ENCODE assay signal across 11 cellular contexts in the genomic region with DNA sequence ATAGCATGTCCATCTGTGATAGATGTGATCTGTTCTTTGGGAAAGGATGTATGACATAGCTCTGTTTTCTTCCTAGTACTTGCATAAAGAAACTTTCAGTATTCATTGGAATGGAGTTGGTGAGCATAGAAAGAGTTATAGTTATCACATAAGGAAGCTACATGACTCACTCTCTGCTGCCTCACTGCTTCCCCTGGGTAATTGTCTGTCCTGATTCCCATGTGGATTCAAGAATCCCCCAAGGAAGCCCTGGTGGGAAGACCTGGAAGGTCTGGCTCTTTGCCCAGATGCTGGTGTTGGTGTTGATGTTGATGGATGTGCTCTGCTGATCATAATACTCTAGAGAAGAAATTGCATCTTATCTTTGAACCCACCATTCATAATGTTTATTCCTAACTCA.
DNase-seq lines count a peak whose midpoint lies in the region; ATAC-seq, FAIRE-seq and TF ChIP-seq lines count a peak whose summit lies in the region.
"Had no signal": no experiment of that assay in that cellular context is flagged by ENCODE, and none has a peak within 500 bp of the region (broad histone marks: within the 10 kb centered on the region; RNA-seq: fewer than 3 reads in every experiment).

No MANE protein-coding gene starts in this region.

- H3K9me3 Mint-ChIP-seq in endothelial cell (ENCODE audit: unreplicated experiment) = no peaks in the 10 kb centered on the region

- H3K27me3 Mint-ChIP-seq in endothelial cell (ENCODE audit: unreplicated experiment) = peaks cover 2% of the 10 kb centered on the region

- H3K4me2 ChIP-seq in A549 = no peak overlapping the region

- CTCF ChIA-PET in A549 (lab: Yijun Ruan, JAX) = interaction anchor here (0.6 to 4.8 kb wide), 8 partner anchors 9 to 308 kb away, joined by 3 to 35 read pairs (median 3); no protein-coding TSS in a partner anchor

- no peak for TF ChIP-seq EP300 in A549 (IDR thresholded peaks at IDR 0.05)

- H3K27me3 ChIP-seq in thyroid gland = no peaks in the 10 kb centered on the region

- H3K4me3 ChIP-seq in A549 = no peak overlapping the region
- no peak overlapping the region for H3K4me3 ChIP-seq in fibroblast of villous mesenchyme (ENCODE audit: low read depth, low read length)
- H3K4me3 ChIP-seq in thyroid gland (replicated peaks in 1 of 3) = no peak overlapping the region

- ATAC-seq in A549 (peak in 1 of 2 experiments; percentile 84; a peak in 3 of 6 replicates), GM21526 (IDR thresholded peaks at IDR 0.05; ENCODE audit: low FRiP score, unreplicated experiment) (no peak)

- peaks cover 25% of the 10 kb centered on the region for H3K36me3 Mint-ChIP-seq in endothelial cell (ENCODE audit: low read depth, unreplicated experiment)

- H3K4me3 Mint-ChIP-seq in endothelial cell (ENCODE audit: unreplicated experiment) = no peak overlapping the region

- POLR2A ChIA-PET in A549 (lab: Yijun Ruan, JAX) = interaction anchor here (1.4 kb wide), 1 partner anchor 61 kb away, joined by 4 read pairs; a partner anchor contains a TSS

- 0 out of 3 replicates have a peak, but pooled peaks cover 11% of the 10 kb centered on the region for H3K9me3 ChIP-seq in A549
- H3K9me3 ChIP-seq in thyroid gland = no peaks in the 10 kb centered on the region
- H3K9me3 ChIP-seq: Caco-2 had no signal

- TF ChIP-seq CTCF in A549 (IDR thresholded peaks at IDR 0.05) (no peak), fibroblast of villous mesenchyme (IDR thresholded peaks at IDR 0.05; ENCODE audit: insufficient read depth, low read depth, low read length) (no peak), thyroid gland (IDR thresholded peaks at IDR 0.05) (no peak), endothelial cell (IDR thresholded peaks at IDR 0.05; ENCODE audit: unreplicated experiment) (no peak)

- H3K4me1 Mint-ChIP-seq in endothelial cell (ENCODE audit: unreplicated experiment) = peaks cover 10% of the 10 kb centered on the region

- TF ChIP-seq POLR2A in A549 (IDR thresholded peaks at IDR 0.05; ENCODE audit: low read length) = no peak
- no peak for TF ChIP-seq POLR2A in thyroid gland (IDR thresholded peaks at IDR 0.05)

- DNase-seq in A549 (ENCODE audit: low read depth in 1 of 2, low spot score in 1 of 2) (peak in 1 of 2 experiments; percentile 58), GM04503 (ENCODE audit: low read depth) (peak; percentile 65), SK-N-DZ (ENCODE audit: low spot score) (peak; percentile 22), fibroblast of villous mesenchyme (ENCODE audit: low read depth) (peak; percentile 63), thyroid gland (no peak), endothelial cell (ENCODE audit: low spot score) (no peak)
- DNase-seq in activated naive CD4-positive, alpha-beta T cell (lab: John Stamatoyannopoulos, UW) = no peak
- DNase-seq: Caco-2, hypothalamus, nucleus accumbens had no signal

- H3K27ac ChIP-seq in A549 (no peak overlapping the region), thyroid gland (no peak overlapping the region)

- intact Hi-C loops in thyroid gland (cut with DNase I) = loop anchor here (10.0 kb wide), 2 partner anchors 65 to 125 kb away; a partner anchor contains a TSS

- no peaks in the 10 kb centered on the region for H3K36me3 ChIP-seq in thyroid gland

- peak; percentile 28 for FAIRE-seq in A549 (lab: Jason Lieb, UNC)

- H3K27ac Mint-ChIP-seq in endothelial cell (ENCODE audit: unreplicated experiment) = no peak overlapping the region

- no peak for TF ChIP-seq RAD21 in A549 (conservative IDR thresholded peaks at IDR 0.05 in 1 of 2, IDR thresholded peaks at IDR 0.05 in 1 of 2)

- peaks cover 16% of the 10 kb centered on the region for H3K4me1 ChIP-seq in A549
- peaks cover 0 to 5% of the 10 kb centered on the region in 2 donors for H3K4me1 ChIP-seq in thyroid gland

TF ChIP-seq in A549, 52 proteins besides CTCF, POLR2A, EP300 and RAD21:
- no peak for TF ChIP-seq CEBPB (IDR thresholded peaks at IDR 0.05)
- TF ChIP-seq ZFP36 (IDR thresholded peaks at IDR 0.05; ENCODE audit: borderline replicate concordance, partially characterized antibody) = no peak
- TF ChIP-seq RNF2 (IDR thresholded peaks at IDR 0.05; ENCODE audit: borderline replicate concordance, low read depth) = no peak
- no peak for TF ChIP-seq ZC3H11A (IDR thresholded peaks at IDR 0.05)
- TF ChIP-seq JUN (IDR thresholded peaks at IDR 0.05) = no peak
- no peak for TF ChIP-seq MAFK (IDR thresholded peaks at IDR 0.05; ENCODE audit: partially characterized antibody)
- TF ChIP-seq BHLHE40 (IDR thresholded peaks at IDR 0.05; ENCODE audit: low read depth, low read length) = no peak
TF ChIP-seq in A549: peak in this region for 0.

Comparison
In these comparisons a context has a peak if more than half of its experiments do, and no peak if none do; other contexts are left out.
1. DNase-seq: peak in GM04503 (single experiment), SK-N-DZ (single experiment) and fibroblast of villous mesenchyme (single experiment); none in thyroid gland (0 of 2), activated naive CD4-positive, alpha-beta T cell (0 of 4) and endothelial cell (single experiment).